ENCODE assay signal across 26 cellular contexts in the genomic region with DNA sequence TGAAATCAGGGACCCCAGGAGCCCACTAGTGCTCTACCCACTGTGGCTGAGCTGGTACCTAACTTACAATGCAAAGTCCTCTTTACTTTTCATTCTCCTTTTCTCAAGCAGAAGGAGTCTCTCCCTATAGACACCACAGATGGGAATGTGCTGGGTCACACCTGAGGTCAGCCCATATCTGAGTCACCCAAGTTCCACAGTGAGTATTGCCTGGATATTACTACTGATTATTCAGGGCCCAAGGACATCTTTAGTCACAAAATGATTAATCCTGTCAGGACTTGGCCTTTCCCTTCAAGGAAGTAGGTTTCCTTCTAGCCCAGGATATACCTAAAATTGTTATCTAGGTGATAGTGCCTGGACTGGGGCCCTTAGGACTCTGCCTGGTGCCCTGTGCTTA.
DNase-seq lines count a peak whose midpoint lies in the region; ATAC-seq, FAIRE-seq and TF ChIP-seq lines count a peak whose summit lies in the region.
"Had no signal": no experiment of that assay in that cellular context is flagged by ENCODE, and none has a peak within 500 bp of the region (broad histone marks: within the 10 kb centered on the region; RNA-seq: fewer than 3 reads in every experiment).

No MANE protein-coding gene starts in this region.

- H3K27me3 ChIP-seq in breast epithelium, result no peaks in the 10 kb centered on the region
- H3K27me3 ChIP-seq in PC-9 (ENCODE audit: insufficient read depth, low read depth), result no peaks in the 10 kb centered on the region
- no peaks in the 10 kb centered on the region for H3K27me3 ChIP-seq in gastrocnemius medialis
- H3K27me3 ChIP-seq: SJSA1 had no signal

- H3K9me2 ChIP-seq in PC-9 (ENCODE audit: insufficient read depth), result no peaks in the 10 kb centered on the region

- peaks cover 15% of the 10 kb centered on the region for H3K9me3 Mint-ChIP-seq in MCF 10A (ENCODE audit: unreplicated experiment)

- BruUV-seq in MCF 10A (replicated peaks; lab: Mats Ljungman, UMichigan), result no TSS peak
- no TSS peak for BruUV-seq in PC-9 (replicated peaks; lab: Mats Ljungman, UMichigan)

- no peaks in the 10 kb centered on the region for H3K79me2 ChIP-seq in PC-9 (ENCODE audit: low read depth)

- CTCF ChIA-PET in MCF 10A (lab: Yijun Ruan, JAX), result interaction anchor here (0.9 kb wide), 1 partner anchor 12 kb away, joined by 3 read pairs; no protein-coding TSS in a partner anchor
- CTCF ChIA-PET in PC-9 (lab: Charles Lee), result no interaction called here

- H3K36me3 Mint-ChIP-seq in MCF 10A (ENCODE audit: insufficient read depth, unreplicated experiment), result no peaks in the 10 kb centered on the region
- H3K36me3 Mint-ChIP-seq: CD8-positive, alpha-beta T cell had no signal

- peak; percentile 8 for DNase-seq in MCF 10A (ENCODE audit: unreplicated experiment)
- DNase-seq in breast epithelium (ENCODE audit: low spot score in 2 of 2), result no peak
- DNase-seq in PC-9, result peak; percentile 43 to 76
- peak; percentile 48 for DNase-seq in epithelial cell of esophagus (ENCODE audit: low read depth)
- DNase-seq in effector CD8-positive, alpha-beta T cell (lab: John Stamatoyannopoulos, UW), result no peak
- no peak for DNase-seq in HTR-8/SVneo (ENCODE audit: insufficient read length, low spot score)
- DNase-seq in gastrocnemius medialis, result no peak
- DNase-seq in amygdala (lab: John Stamatoyannopoulos, UW), result no peak
- DNase-seq: 8988T; AML-193; C1 segment of cervical spinal cord; Calu3; CD8-positive, alpha-beta T cell; H9; Kasumi-1; MM.1S; NCI-H1048; NCI-H1417 treated with DMSO at 0.1 percent for 48 hours; NCI-H187; NCI-H446 treated with DMSO at 0.1 percent for 48 hours; NCI-H526 treated with DMSO at 0.1 percent for 48 hours; OCI-M1 had no signal

- POLR2A ChIA-PET in MCF 10A (lab: Yijun Ruan, JAX), result no interaction called here
- POLR2A ChIA-PET in PC-9 (lab: Charles Lee; ENCODE audit: unreplicated experiment), result no interaction called here

- H3K27ac ChIP-seq in breast epithelium, result no peak overlapping the region
- peak overlapping the region; percentile 66 for H3K27ac ChIP-seq in PC-9
- no peak overlapping the region for H3K27ac ChIP-seq in gastrocnemius medialis
- H3K27ac ChIP-seq: RWPE1, SJSA1 had no signal

- no peak for FAIRE-seq in HTR-8/SVneo (lab: Jason Lieb, UNC)
- FAIRE-seq: GM19239 had no signal

- peak overlapping the region; percentile 72 for H2AFZ ChIP-seq in PC-9

- no peaks in the 10 kb centered on the region for H3K27me3 Mint-ChIP-seq in MCF 10A (ENCODE audit: insufficient read depth, unreplicated experiment)

- H3K9me3 ChIP-seq in breast epithelium (no peaks in the 10 kb centered on the region), PC-9 (ENCODE audit: insufficient read depth, low read depth) (peaks cover 3% of the 10 kb centered on the region; the same call in 1 of the 2 replicates), gastrocnemius medialis (no peaks in the 10 kb centered on the region)
- H3K9me3 ChIP-seq: SJSA1 had no signal

- H3K4me1 ChIP-seq in breast epithelium, result no peaks in the 10 kb centered on the region
- H3K4me1 ChIP-seq in PC-9 (replicated peaks; ENCODE audit: insufficient read depth), result peaks cover 14% of the 10 kb centered on the region
- H3K4me1 ChIP-seq in gastrocnemius medialis, result no peaks in the 10 kb centered on the region
- H3K4me1 ChIP-seq: SJSA1 had no signal

- no peak for ATAC-seq in gastrocnemius medialis
- ATAC-seq: CD8-positive, alpha-beta T cell had no signal

- no peaks in the 10 kb centered on the region for H3F3A ChIP-seq in PC-9 (ENCODE audit: insufficient read depth, low read depth)

- in situ Hi-C loops in gastrocnemius medialis (cut with MboI; ENCODE audit: low sequenced_read_pairs in 4 of 4), result no loop called here

- H3K4me2 ChIP-seq in PC-9, result peak overlapping the region; percentile 30; the same call in 1 of the 2 replicates

- intact Hi-C loops in MCF 10A (cut with micrococcal nuclease), result no loop called here
- intact Hi-C loops in breast epithelium (cut with DNase I; ENCODE audit: low total_unique reads), result no loop called here
- intact Hi-C loops in PC-9 (cut with micrococcal nuclease; ENCODE audit: unreplicated experiment), result no loop called here
- intact Hi-C loops in gastrocnemius medialis (cut with DNase I; ENCODE audit: low total_unique reads), result no loop called here

- no peak for TF ChIP-seq CTCF in MCF 10A (IDR thresholded peaks at IDR 0.05; ENCODE audit: unreplicated experiment)
- no peak for TF ChIP-seq CTCF in breast epithelium (IDR thresholded peaks at IDR 0.05)
- TF ChIP-seq CTCF in PC-9 (conservative IDR thresholded peaks at IDR 0.05), result no peak
- no peak for TF ChIP-seq CTCF in epithelial cell of esophagus (IDR thresholded peaks at IDR 0.05; ENCODE audit: insufficient read depth, low read depth, low read length, missing control alignments)
- TF ChIP-seq CTCF in gastrocnemius medialis (IDR thresholded peaks at IDR 0.05 in 4 of 5, conservative IDR thresholded peaks at IDR 0.05 in 1 of 5), result no peak

- H3K4me3 Mint-ChIP-seq in MCF 10A (ENCODE audit: unreplicated experiment), result no peak overlapping the region
- H3K4me3 Mint-ChIP-seq: CD8-positive, alpha-beta T cell; H9; T-helper 1 cell treated with Interleukin-12 subunit alpha and Interleukin-12 subunit beta and Interleukin-4 antibody, amounts not matched to agents 30 μg/mL and 1 μg/mL, for 36 hours had no signal

- TF ChIP-seq POLR2A in breast epithelium (IDR thresholded peaks at IDR 0.05) (no peak), gastrocnemius medialis (IDR thresholded peaks at IDR 0.05) (no peak)

- no peaks in the 10 kb centered on the region for H3K36me3 ChIP-seq in breast epithelium
- no peaks in the 10 kb centered on the region for H3K36me3 ChIP-seq in PC-9 (ENCODE audit: low read depth)
- no peaks in the 10 kb centered on the region for H3K36me3 ChIP-seq in gastrocnemius medialis
- H3K36me3 ChIP-seq: SJSA1 had no signal

- H3K4me3 ChIP-seq in breast epithelium (no peak overlapping the region), PC-9 (no peak overlapping the region), epithelial cell of esophagus (ENCODE audit: low read length) (no peak overlapping the region), gastrocnemius medialis (no peak overlapping the region)
- H3K4me3 ChIP-seq: SJSA1 had no signal

- peak overlapping the region; percentile 55 for H3K27ac Mint-ChIP-seq in MCF 10A (ENCODE audit: low read depth, unreplicated experiment)
- H3K27ac Mint-ChIP-seq: CD8-positive, alpha-beta T cell; H9; T-helper 1 cell treated with Interleukin-12 subunit alpha and Interleukin-12 subunit beta and Interleukin-4 antibody, amounts not matched to agents 30 μg/mL and 1 μg/mL, for 36 hours had no signal

- H3K4me1 Mint-ChIP-seq in MCF 10A (ENCODE audit: insufficient read depth, unreplicated experiment), result no peaks in the 10 kb centered on the region
- H3K4me1 Mint-ChIP-seq: H9 had no signal

- no peaks in the 10 kb centered on the region for H4K20me1 ChIP-seq in PC-9 (ENCODE audit: insufficient read depth)

Comparison
In these comparisons a context has a peak if more than half of its experiments do, and no peak if none do; other contexts are left out.
1. DNase-seq: peak in MCF 10A (single experiment), PC-9 (2 of 2) and epithelial cell of esophagus (single experiment); none in breast epithelium (0 of 2), effector CD8-positive, alpha-beta T cell (single experiment), HTR-8/SVneo (single experiment), gastrocnemius medialis (0 of 2) and amygdala (0 of 56).